In genomic region chr12:12718853-12719252, GRCh38 we compare ENCODE assay signal across 8 cellular contexts. TPM values are rescaled to one million over a fixed set of nuclear protein-coding genes. Genes with fewer than 3 reads are reported as not detected.
A peak's percentile ranks its signal among the peaks of the same experiment; 100 is the strongest.
DNase-seq lines count a peak whose midpoint lies in the region; ATAC-seq, FAIRE-seq and TF ChIP-seq lines count a peak whose summit lies in the region.

No MANE protein-coding gene starts in this region.

- H3K4me3 Mint-ChIP-seq in activated naive CD8-positive, alpha-beta T cell treated with anti-CD3 and anti-CD28 coated beads, Interleukin-2, amount 50 U/mL, for 24 hours = peak overlapping the region; percentile 98
- peak overlapping the region; percentile 91 to 95 for H3K4me3 Mint-ChIP-seq in stimulated activated naive CD8-positive, alpha-beta T cell treated with anti-CD3 and anti-CD28 coated beads, Interleukin-15, amount 100 ng/mL, for 72 hours

- peak overlapping the region; percentile 98 for H3K9ac ChIP-seq in KMS-11
- H3K9ac ChIP-seq in kidney (ENCODE audit: low read length in 2 of 2) = peak overlapping the region; percentile 70 to 96

- peak overlapping the region; percentile 96 for H3K27ac Mint-ChIP-seq in activated naive CD8-positive, alpha-beta T cell treated with anti-CD3 and anti-CD28 coated beads, Interleukin-2, amount 50 U/mL, for 24 hours
- peak overlapping the region; percentile 98 to 99 for H3K27ac Mint-ChIP-seq in stimulated activated naive CD8-positive, alpha-beta T cell treated with anti-CD3 and anti-CD28 coated beads, Interleukin-15, amount 100 ng/mL, for 72 hours

- peaks cover 66% of the 10 kb centered on the region for H3K4me1 Mint-ChIP-seq in activated naive CD8-positive, alpha-beta T cell treated with anti-CD3 and anti-CD28 coated beads, Interleukin-2, amount 50 U/mL, for 24 hours
- H3K4me1 Mint-ChIP-seq in stimulated activated naive CD8-positive, alpha-beta T cell treated with anti-CD3 and anti-CD28 coated beads, Interleukin-15, amount 100 ng/mL, for 72 hours = peaks cover 26% of the 10 kb centered on the region

- no peak overlapping the region for H2AFZ ChIP-seq in KMS-11 (ENCODE audit: low read depth)

- H3K4me1 ChIP-seq in KMS-11 (ENCODE audit: low read depth, poor library complexity, severe bottlenecking) = peaks cover 2% of the 10 kb centered on the region
- peaks cover 17 to 20% of the 10 kb centered on the region in 2 donors for H3K4me1 ChIP-seq in kidney (ENCODE audit: control insufficient read depth in 1 of 2, insufficient read depth in 1 of 2, low read depth in 1 of 2, low read length in 2 of 2)

- peaks cover 47% of the 10 kb centered on the region for H3K36me3 Mint-ChIP-seq in activated naive CD8-positive, alpha-beta T cell treated with anti-CD3 and anti-CD28 coated beads, Interleukin-2, amount 50 U/mL, for 24 hours (ENCODE audit: low read depth)

- H3K79me2 ChIP-seq in KMS-11 (ENCODE audit: insufficient read depth, low read depth) = peaks cover 94% of the 10 kb centered on the region

- H4K20me1 ChIP-seq in KMS-11 (ENCODE audit: insufficient read depth) = no peaks in the 10 kb centered on the region

- H3K4me3 ChIP-seq in KMS-11 (IDR thresholded peaks at IDR 0.05; ENCODE audit: insufficient read depth, low read depth, low read length) (no peak overlapping the region), kidney (ENCODE audit: low read length in 2 of 2) (peak overlapping the region; percentile 87 to 92)

- peak; percentile 33 for DNase-seq in Daoy (ENCODE audit: low read depth)
- DNase-seq in activated naive CD8-positive, alpha-beta T cell treated with anti-CD3 and anti-CD28 coated beads, Interleukin-2, amount 50 U/mL, for 24 hours = peak; percentile 31
- DNase-seq in kidney = no peak
- peak in 1 of 2 donors; percentile 48 for DNase-seq in stimulated activated naive CD8-positive, alpha-beta T cell treated with anti-CD3 and anti-CD28 coated beads, Interleukin-15, amount 100 ng/mL, for 72 hours

- H3K9me3 ChIP-seq in kidney (ENCODE audit: control insufficient read depth in 1 of 2, low read length in 2 of 2) = no peaks in the 10 kb centered on the region

- H3K27ac ChIP-seq in KMS-11 (peak overlapping the region; percentile 98), kidney (ENCODE audit: low read depth in 2 of 2, low read length in 2 of 2) (peak overlapping the region; percentile 94 to 98)

- H3K9me3 Mint-ChIP-seq in activated naive CD8-positive, alpha-beta T cell treated with anti-CD3 and anti-CD28 coated beads, Interleukin-2, amount 50 U/mL, for 24 hours = no peaks in the 10 kb centered on the region
- H3K9me3 Mint-ChIP-seq in stimulated activated naive CD8-positive, alpha-beta T cell treated with anti-CD3 and anti-CD28 coated beads, Interleukin-15, amount 100 ng/mL, for 72 hours = no peaks in the 10 kb centered on the region

- H3K4me2 ChIP-seq in KMS-11 = peak overlapping the region; percentile 84

- H3K27me3 ChIP-seq in KMS-11 (ENCODE audit: insufficient read depth, low read depth) = no peaks in the 10 kb centered on the region

- H3K27me3 Mint-ChIP-seq in activated naive CD8-positive, alpha-beta T cell treated with anti-CD3 and anti-CD28 coated beads, Interleukin-2, amount 50 U/mL, for 24 hours = no peaks in the 10 kb centered on the region
- H3K27me3 Mint-ChIP-seq in stimulated activated naive CD8-positive, alpha-beta T cell treated with anti-CD3 and anti-CD28 coated beads, Interleukin-15, amount 100 ng/mL, for 72 hours = no peaks in the 10 kb centered on the region

- ATAC-seq in activated naive CD8-positive, alpha-beta T cell treated with anti-CD3 and anti-CD28 coated beads, Interleukin-2, amount 50 U/mL, for 24 hours = no peak
- no peak for ATAC-seq in stimulated activated naive CD8-positive, alpha-beta T cell treated with anti-CD3 and anti-CD28 coated beads, Interleukin-15, amount 100 ng/mL, for 72 hours
- ATAC-seq in HG02852 (IDR thresholded peaks at IDR 0.05; ENCODE audit: unreplicated experiment) (no peak), HG03025 (IDR thresholded peaks at IDR 0.05; ENCODE audit: low FRiP score, unreplicated experiment) (no peak), GM18867 (IDR thresholded peaks at IDR 0.05; ENCODE audit: unreplicated experiment) (no peak)

- no peak for FAIRE-seq in kidney (lab: Jason Lieb, UNC)

- TF ChIP-seq CTCF in KMS-11 (conservative IDR thresholded peaks at IDR 0.05; ENCODE audit: low read depth, low read length) (no peak), kidney (IDR thresholded peaks at IDR 0.05; ENCODE audit: borderline replicate concordance, extremely low read depth, insufficient read depth) (no peak)

- intact Hi-C loops in kidney (cut with DNase I) = no loop called here

- H3K36me3 ChIP-seq in KMS-11 (ENCODE audit: insufficient read depth) (peaks cover 29% of the 10 kb centered on the region; the same call in 1 of the 2 replicates), kidney (ENCODE audit: control insufficient read depth in 1 of 2, insufficient read depth in 2 of 2, low read length in 2 of 2) (peaks cover 3 to 19% of the 10 kb centered on the region in 2 donors)

RNA-seq across cellular contexts. Expression of gene CDKN1B, which starts 1.7 kb away (rescaled TPM):
- 29.7 and 41.9 TPM in 2 replicates for total RNA-seq in Daoy (2014; rRNA removed; shearing (Covaris generic))
- total RNA-seq in kidney = 52.3 TPM
- polyA plus RNA-seq in kidney (ENCODE audit: insufficient read depth, low read depth, low replicate concordance) = 27.9 TPM

RNA-seq across cellular contexts. Expression of gene GPR19, which starts 22.9 kb away (rescaled TPM):
- total RNA-seq in Daoy (2014; rRNA removed; shearing (Covaris generic)) = 0.40 TPM in 1 of 2 replicates, not detected in the other
- 0.19 TPM for total RNA-seq in kidney
- not detected for polyA plus RNA-seq in kidney (ENCODE audit: insufficient read depth, low read depth, low replicate concordance)
